ENCODE assay signal across 1 cellular context in genomic region chr11:1017269-1018005, GRCh38.
TF ChIP-seq lines count a peak whose summit lies in the region.

No MANE protein-coding gene starts in this region.

TF ChIP-seq in H1, 55 proteins besides CTCF, POLR2A, EP300 and RAD21:
- TF ChIP-seq SP1 (IDR thresholded peaks at IDR 0.05; ENCODE audit: low read depth, low read length) (no peak), HDAC6 (IDR thresholded peaks at IDR 0.05; ENCODE audit: low read depth, low read length) (no peak), TAF1 (IDR thresholded peaks at IDR 0.05; ENCODE audit: low read depth, low read length) (no peak), EGR1 (IDR thresholded peaks at IDR 0.05; ENCODE audit: borderline replicate concordance, low read depth, low read length) (no peak), TBP (IDR thresholded peaks at IDR 0.05; ENCODE audit: low read depth, low read length) (no peak), SUZ12 (IDR thresholded peaks at IDR 0.05; ENCODE audit: low read length) (no peak; the same call in 1 of the 2 replicates), CBX5 (IDR thresholded peaks at IDR 0.05; ENCODE audit: low read depth, low read length) (no peak), ASH2L (IDR thresholded peaks at IDR 0.05; ENCODE audit: low read length) (no peak), YY1 (IDR thresholded peaks at IDR 0.05; ENCODE audit: low read depth, low read length) (no peak), PHF8 (conservative IDR thresholded peaks at IDR 0.05; ENCODE audit: low read depth, low read length) (no peak), SAP30 (IDR thresholded peaks at IDR 0.05; ENCODE audit: insufficient read depth, insufficient replicate concordance, low read length) (no peak), SP4 (IDR thresholded peaks at IDR 0.05; ENCODE audit: low read length) (no peak), GTF2F1 (IDR thresholded peaks at IDR 0.05; ENCODE audit: borderline replicate concordance, low read depth, low read length) (no peak), SIRT6 (IDR thresholded peaks at IDR 0.05; ENCODE audit: low read length) (no peak), SRF (IDR thresholded peaks at IDR 0.05; ENCODE audit: low read depth, low read length) (no peak), BACH1 (IDR thresholded peaks at IDR 0.05; ENCODE audit: low read length) (no peak), CHD7 (IDR thresholded peaks at IDR 0.05; ENCODE audit: insufficient replicate concordance, low read length) (no peak), CHD2 (IDR thresholded peaks at IDR 0.05; ENCODE audit: low read length) (no peak), RXRA (IDR thresholded peaks at IDR 0.05; ENCODE audit: insufficient read depth, low read depth, low read length) (no peak)
